15 cellular contexts compared by ENCODE assay signal in genomic region chr10:133420579-133420978, GRCh38. TPM values are rescaled to one million over a fixed set of nuclear protein-coding genes. Genes with fewer than 3 reads are reported as not detected.
A peak's percentile ranks its signal among the peaks of the same experiment; 100 is the strongest.
DNase-seq lines count a peak whose midpoint lies in the region; ATAC-seq and TF ChIP-seq lines count a peak whose summit lies in the region.
"Had no signal": no experiment of that assay in that cellular context is flagged by ENCODE, and none has a peak within 500 bp of the region (broad histone marks: within the 10 kb centered on the region; RNA-seq: fewer than 3 reads in every experiment).

No MANE protein-coding gene starts in this region.

- no peak for TF ChIP-seq POLR2A in esophagus muscularis mucosa (IDR thresholded peaks at IDR 0.05; ENCODE audit: low read depth)

- TF ChIP-seq CTCF in esophagus muscularis mucosa (IDR thresholded peaks at IDR 0.05) (no peak), mammary epithelial cell (conservative IDR thresholded peaks at IDR 0.05 in 1 of 2, IDR thresholded peaks at IDR 0.05 in 1 of 2; ENCODE audit: extremely low read depth in 1 of 2, insufficient read depth in 1 of 2, low read depth in 1 of 2, low read length in 2 of 2) (no peak)

- CTCF ChIA-PET in mammary epithelial cell (lab: Charles Lee; ENCODE audit: low non-redundant PET) = no interaction called here

- ATAC-seq in Right ventricle myocardium inferior (no peak), right cardiac atrium (no peak)

- H3K9ac ChIP-seq in mammary epithelial cell (ENCODE audit: insufficient read depth, low read length) = no peak overlapping the region
- H3K9ac ChIP-seq: BLaER1, GM23248 had no signal

- H3K27me3 ChIP-seq in right cardiac atrium (ENCODE audit: control insufficient read depth, insufficient read depth) = no peaks in the 10 kb centered on the region
- H3K27me3 ChIP-seq in H7 (ENCODE audit: control insufficient read depth, insufficient read depth, low read length) = peaks cover 13% of the 10 kb centered on the region
- peaks cover 0 to 36% (median 5%) of the 10 kb centered on the region in 4 donors for H3K27me3 ChIP-seq in esophagus muscularis mucosa
- no peaks in the 10 kb centered on the region for H3K27me3 ChIP-seq in mammary epithelial cell (ENCODE audit: insufficient read depth, low read length)

- no peak overlapping the region for H3K4me3 ChIP-seq in right cardiac atrium (ENCODE audit: low read length)
- no peak overlapping the region for H3K4me3 ChIP-seq in H7 (ENCODE audit: insufficient read depth, low read depth, low read length)
- no peak overlapping the region for H3K4me3 ChIP-seq in esophagus muscularis mucosa
- no peak overlapping the region for H3K4me3 ChIP-seq in mammary epithelial cell (replicated peaks in 1 of 3; ENCODE audit: insufficient read depth in 1 of 3, low read depth in 2 of 3, low read length in 3 of 3)
- H3K4me3 ChIP-seq: BLaER1, GM23248 had no signal

- H2AFZ ChIP-seq in mammary epithelial cell (ENCODE audit: low read depth, low read length) = no peak overlapping the region
- H2AFZ ChIP-seq: GM23248 had no signal

- in situ Hi-C loops in mammary epithelial cell (cut with MboI; ENCODE audit: low sequenced_read_pairs in 2 of 2) = loop anchor here in 1 of 2 donors (10.0 kb wide), 1 partner anchor 154 kb away; no protein-coding TSS in a partner anchor

- H3K36me3 ChIP-seq in H7 (replicated peaks; ENCODE audit: control insufficient read depth, insufficient read depth, low read length) (no peaks in the 10 kb centered on the region; the same call in none of the 2 replicates), esophagus muscularis mucosa (peaks cover 16 to 44% (median 39%) of the 10 kb centered on the region in 4 donors), mammary epithelial cell (ENCODE audit: insufficient read depth, low read length) (peaks cover 4% of the 10 kb centered on the region)

- H3K4me2 ChIP-seq in mammary epithelial cell (ENCODE audit: insufficient read depth, low read depth, low read length) = no peak overlapping the region
- H3K4me2 ChIP-seq: BLaER1 had no signal

- WGBS in right cardiac atrium = 94% methylated on average over 6 of the region's 6 CpGs
- whole genome bisulfite sequencing in esophagus muscularis mucosa = 89% methylated on average over 4 of the region's 6 CpGs
- 91% methylated on average over 4 of the region's 6 CpGs for WGBS in mammary epithelial cell (ENCODE audit: low coverage, missing lambda C conversion rate)

- H3K27ac ChIP-seq in right cardiac atrium (ENCODE audit: low read length) (no peak overlapping the region), esophagus muscularis mucosa (replicated peaks in 1 of 4) (no peak overlapping the region), mammary epithelial cell (ENCODE audit: insufficient read depth, low read depth, low read length) (no peak overlapping the region)
- H3K27ac ChIP-seq: BLaER1, GM23248, HL-60 had no signal

- H3K79me2 ChIP-seq in mammary epithelial cell (ENCODE audit: insufficient read depth, low read length) = peaks cover 5% of the 10 kb centered on the region

- peak; percentile 65 for DNase-seq in Right ventricle myocardium inferior (ENCODE audit: missing footprints)
- no peak for DNase-seq in right cardiac atrium
- DNase-seq in H7 = peak; percentile 37
- DNase-seq in esophagus muscularis mucosa (ENCODE audit: extremely low spot score) = peak; percentile 89
- peak; percentile 68 for DNase-seq in posterior vena cava (ENCODE audit: low spot score)
- no peak for DNase-seq in Kasumi-1 (lab: John Stamatoyannopoulos, UW)
- no peak for DNase-seq in SIG-M5 (lab: John Stamatoyannopoulos, UW)
- DNase-seq in mammary epithelial cell = no peak
- DNase-seq: 8988T, AML-193, DMS53, GM23248 had no signal

- dilution Hi-C loops in mammary epithelial cell (cut with HindIII; ENCODE audit: low sequenced_read_pairs) = no loop called here

- H3K9me3 ChIP-seq in right cardiac atrium (ENCODE audit: control insufficient read depth, low read length) (no peaks in the 10 kb centered on the region), esophagus muscularis mucosa (no peaks in the 10 kb centered on the region), mammary epithelial cell (replicated peaks; ENCODE audit: insufficient read depth, low read length) (no peaks in the 10 kb centered on the region)

- BruUV-seq in mammary epithelial cell (replicated peaks; lab: Mats Ljungman, UMichigan) = no TSS peak

- H3K4me1 ChIP-seq in right cardiac atrium (ENCODE audit: control insufficient read depth, insufficient read depth, low read length) = peaks cover 2% of the 10 kb centered on the region
- peaks cover 0 to 16% (median 12%) of the 10 kb centered on the region in 4 donors for H3K4me1 ChIP-seq in esophagus muscularis mucosa
- H3K4me1 ChIP-seq in mammary epithelial cell (ENCODE audit: insufficient read depth, low read length) = peaks cover 4% of the 10 kb centered on the region

- H4K20me1 ChIP-seq in mammary epithelial cell (ENCODE audit: insufficient read depth, low read length) = no peaks in the 10 kb centered on the region

- intact Hi-C loops in Right ventricle myocardium inferior (cut with DNase I) = no loop called here
- intact Hi-C loops in right cardiac atrium (cut with DNase I) = loop anchor here in 1 of 4 donors (5.0 kb wide), 1 partner anchor 152 kb away; no protein-coding TSS in a partner anchor
- intact Hi-C loops in esophagus muscularis mucosa (cut with DNase I) = no loop called here
- intact Hi-C loops in posterior vena cava (cut with DNase I) = no loop called here
- intact Hi-C loops in mammary epithelial cell (cut with micrococcal nuclease) = loop anchor here (2.0 to 10.0 kb wide), 2 partner anchors 96 to 152 kb away; no protein-coding TSS in a partner anchor

- TF ChIP-seq EP300 in esophagus muscularis mucosa (IDR thresholded peaks at IDR 0.05) = no peak

RNA-seq across cellular contexts. Expression of gene SPRN, which starts 3.8 kb away (rescaled TPM):
- not detected for total RNA-seq in Right ventricle myocardium inferior
- not detected for total RNA-seq in right cardiac atrium
- polyA plus RNA-seq in right cardiac atrium = 0.11 TPM
- total RNA-seq in H7 (2014; rRNA removed; shearing (Covaris generic)) = 0.18 TPM in 1 of 2 replicates, not detected in the other
- total RNA-seq in esophagus muscularis mucosa = under 1 TPM in 2 of 4 donors, not detected in 2; 0.34 to 0.71 TPM
- total RNA-seq in posterior vena cava = under 1 TPM; 0.14 to 0.19 TPM
- 1 to 10 TPM in 1 of 2 donors, under 1 TPM in 1; 0.33 to 3.7 TPM for total RNA-seq in mammary epithelial cell
- polyA plus RNA-seq in mammary epithelial cell = 0.37 TPM
- polyA minus RNA-seq in mammary epithelial cell = not detected
- total RNA-seq: Daoy had no signal

RNA-seq across cellular contexts. Expression of gene MTG1, which starts 26.6 kb away (rescaled TPM):
- total RNA-seq in Right ventricle myocardium inferior (17.8 TPM), right cardiac atrium (10 to 100 TPM; 17.2 to 21.7 (median 19.9) TPM), esophagus muscularis mucosa (10 to 100 TPM; 12.6 to 23.6 (median 15.9) TPM), posterior vena cava (10 to 100 TPM; 24.5 to 25.6 TPM), mammary epithelial cell (10 to 100 TPM; 21.7 to 36.4 TPM)
- polyA plus RNA-seq in right cardiac atrium (25.3 TPM), mammary epithelial cell (33.9 TPM)
- 31.5 and 52.6 TPM in 2 replicates for total RNA-seq in H7 (2014; rRNA removed; shearing (Covaris generic))
- 34.8 TPM for polyA minus RNA-seq in mammary epithelial cell

RNA-seq across cellular contexts. Expression of gene SCART1, which starts 33.2 kb away (rescaled TPM):
- 0.30 TPM for total RNA-seq in Right ventricle myocardium inferior
- 1 to 10 TPM in 1 of 4 donors, under 1 TPM in 3; 0.56 to 1.4 (median 0.88) TPM for total RNA-seq in right cardiac atrium
- 0.29 TPM for polyA plus RNA-seq in right cardiac atrium
- total RNA-seq in H7 (2014; rRNA removed; shearing (Covaris generic)) = 0.03 and 0.44 TPM in 2 replicates
- total RNA-seq in esophagus muscularis mucosa = 1 to 10 TPM in 3 of 4 donors, under 1 TPM in 1; 0.65 to 1.7 (median 1.4) TPM
- 1 to 10 TPM; 2.9 to 3.4 TPM for total RNA-seq in posterior vena cava
- total RNA-seq in mammary epithelial cell = 1 to 10 TPM; 1.3 to 4.4 TPM
- 0.67 TPM for polyA plus RNA-seq in mammary epithelial cell
- polyA minus RNA-seq in mammary epithelial cell = not detected

RNA-seq across cellular contexts. Expression of gene PAOX, which starts 41.5 kb away (rescaled TPM):
- total RNA-seq in Right ventricle myocardium inferior (3.5 TPM), right cardiac atrium (1 to 10 TPM; 2.9 to 3.4 (median 3.2) TPM), esophagus muscularis mucosa (10 to 100 TPM; 10.1 to 15.0 (median 14.3) TPM), posterior vena cava (1 to 10 TPM; 2.8 to 3.5 TPM), mammary epithelial cell (1 to 10 TPM; 7.0 to 7.2 TPM)
- polyA plus RNA-seq in right cardiac atrium (2.7 TPM), mammary epithelial cell (2.4 TPM)
- 1.3 and 4.1 TPM in 2 replicates for total RNA-seq in H7 (2014; rRNA removed; shearing (Covaris generic))
- 2.1 TPM for polyA minus RNA-seq in mammary epithelial cell

RNA-seq across cellular contexts. Expression of gene ECHS1, which starts 47.4 kb away (rescaled TPM):
- total RNA-seq in Right ventricle myocardium inferior = 224 TPM
- total RNA-seq in right cardiac atrium = 100 to 1,000 TPM in 2 of 4 donors, 10 to 100 TPM in 2; 91.0 to 124 (median 107) TPM
- 177 TPM for polyA plus RNA-seq in right cardiac atrium
- total RNA-seq in H7 (2014; rRNA removed; shearing (Covaris generic)) = 88.2 and 108 TPM in 2 replicates
- total RNA-seq in esophagus muscularis mucosa = 10 to 100 TPM; 64.0 to 77.7 (median 73.2) TPM
- 10 to 100 TPM; 38.8 to 47.3 TPM for total RNA-seq in posterior vena cava
- 10 to 100 TPM; 46.5 to 72.0 TPM for total RNA-seq in mammary epithelial cell
- 64.8 TPM for polyA plus RNA-seq in mammary epithelial cell
- polyA minus RNA-seq in mammary epithelial cell = 54.3 TPM

Comparison
In these comparisons a context has a peak if more than half of its experiments do, and no peak if none do; other contexts are left out.
1. DNase-seq: peak in Right ventricle myocardium inferior (single experiment), H7 (single experiment), esophagus muscularis mucosa (single experiment) and posterior vena cava (single experiment); none in right cardiac atrium (0 of 3), Kasumi-1 (0 of 2), SIG-M5 (single experiment) and mammary epithelial cell (single experiment).